10 cellular contexts compared by ENCODE assay signal in the genomic region with DNA sequence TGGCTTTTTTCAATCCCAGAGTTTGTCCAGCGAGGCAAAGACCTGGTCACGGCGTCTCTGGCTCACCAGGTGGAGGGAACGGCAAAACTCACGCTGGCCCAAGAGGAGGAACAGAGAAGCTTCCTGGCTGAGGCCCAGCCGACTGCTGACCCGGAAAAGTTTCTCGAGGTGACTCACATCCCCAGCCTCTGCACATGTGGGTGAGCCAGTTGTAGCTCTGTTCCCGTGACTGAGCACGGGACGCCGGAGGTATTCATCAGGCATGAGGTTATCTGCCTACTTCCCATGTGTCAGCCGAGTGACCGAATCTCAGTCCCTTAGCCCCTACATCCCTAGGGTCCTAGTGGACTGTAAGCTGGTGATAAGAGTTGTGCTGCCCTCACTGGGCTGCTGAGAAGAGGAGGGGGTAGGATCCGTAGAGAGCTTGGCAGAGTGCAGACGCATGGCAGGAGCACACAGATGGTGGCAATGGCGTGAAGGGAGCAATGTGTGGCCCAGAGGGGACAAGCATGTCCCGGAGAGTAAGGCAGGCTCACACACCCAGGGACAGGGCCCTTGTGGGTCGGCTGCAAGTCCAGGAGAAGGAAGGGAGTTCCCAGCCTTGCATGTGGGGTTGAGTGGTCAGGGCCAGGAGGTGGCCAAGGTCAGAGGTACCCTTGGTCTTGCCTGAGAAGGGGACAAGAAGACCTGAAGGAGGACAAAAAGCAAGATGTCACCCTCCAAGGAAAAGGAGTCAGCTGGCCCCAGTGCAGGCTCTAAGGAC. TPM values are rescaled to one million over a fixed set of nuclear protein-coding genes. Genes with fewer than 3 reads are reported as not detected.
A peak's percentile ranks its signal among the peaks of the same experiment; 100 is the strongest.
DNase-seq lines count a peak whose midpoint lies in the region; ATAC-seq and TF ChIP-seq lines count a peak whose summit lies in the region.
"Had no signal": no experiment of that assay in that cellular context is flagged by ENCODE, and none has a peak within 500 bp of the region (broad histone marks: within the 10 kb centered on the region; RNA-seq: fewer than 3 reads in every experiment).

No MANE protein-coding gene starts in this region.

- TF ChIP-seq POLR2A in NB4 (IDR thresholded peaks at IDR 0.05; ENCODE audit: extremely low read depth, insufficient read length), result no peak

- H3K27ac ChIP-seq in mesendoderm (ENCODE audit: low read depth, low read length), result no peak overlapping the region
- H3K27ac ChIP-seq: parathyroid adenoma had no signal

- H4K8ac ChIP-seq in mesendoderm (ENCODE audit: low read depth, low read length), result no peak overlapping the region

- no peak overlapping the region for H3K9ac ChIP-seq in mesendoderm (ENCODE audit: low read length)
- H3K9ac ChIP-seq: parathyroid adenoma had no signal

- no peak overlapping the region for H3K4me3 Mint-ChIP-seq in Calu3 (ENCODE audit: low read depth, unreplicated experiment)

- CTCF ChIA-PET in Calu3 (lab: Charles Lee), result interaction anchor here (0.6 kb wide), 1 partner anchor 33 kb away, joined by 5 read pairs; no protein-coding TSS in a partner anchor

- no peaks in the 10 kb centered on the region for H3K27me3 Mint-ChIP-seq in Calu3 (ENCODE audit: unreplicated experiment)

- H3K23ac ChIP-seq in mesendoderm (ENCODE audit: low read length), result no peak overlapping the region

- ATAC-seq in HG02852 (IDR thresholded peaks at IDR 0.05; ENCODE audit: unreplicated experiment), result no peak
- ATAC-seq in GM19351 (IDR thresholded peaks at IDR 0.05; ENCODE audit: unreplicated experiment), result no peak

- peaks cover 6% of the 10 kb centered on the region for H3K4me1 ChIP-seq in mesendoderm (ENCODE audit: control insufficient read depth, low read depth, low read length)
- H3K4me1 ChIP-seq: parathyroid adenoma had no signal

- H3K9me3 Mint-ChIP-seq in Calu3 (ENCODE audit: low read depth, unreplicated experiment), result peaks cover 8% of the 10 kb centered on the region

- peaks cover 7% of the 10 kb centered on the region for H3K36me3 ChIP-seq in mesendoderm (ENCODE audit: control insufficient read depth, insufficient read depth, low read length)

- H3K18ac ChIP-seq in mesendoderm (ENCODE audit: low read length), result no peak overlapping the region

- H3K4me1 Mint-ChIP-seq in Calu3 (ENCODE audit: low read depth, unreplicated experiment), result no peaks in the 10 kb centered on the region

- no peak overlapping the region for H3K4me3 ChIP-seq in NB4 (ENCODE audit: low read depth, low read length)
- H3K4me3 ChIP-seq in mesendoderm (ENCODE audit: low read length), result no peak overlapping the region

- H2AK5ac ChIP-seq in mesendoderm (ENCODE audit: low read length), result no peak overlapping the region

- no peak overlapping the region for H4K5ac ChIP-seq in mesendoderm (ENCODE audit: low read length)

- H3K4ac ChIP-seq in mesendoderm (ENCODE audit: low read depth, low read length), result no peak overlapping the region

- H2BK5ac ChIP-seq in mesendoderm (ENCODE audit: low read length), result no peak overlapping the region

- intact Hi-C loops in Calu3 (cut with micrococcal nuclease; ENCODE audit: unreplicated experiment), result no loop called here

- no peak overlapping the region for H3K4me2 ChIP-seq in mesendoderm (ENCODE audit: low read length)

- H3K27ac Mint-ChIP-seq in Calu3 (ENCODE audit: unreplicated experiment), result no peak overlapping the region

- no peaks in the 10 kb centered on the region for H3K36me3 Mint-ChIP-seq in Calu3 (ENCODE audit: insufficient read depth, unreplicated experiment)

- no TSS peak for BruUV-seq in Calu3 (replicated peaks; lab: Mats Ljungman, UMichigan)

- no peak for TF ChIP-seq CTCF in Calu3 (IDR thresholded peaks at IDR 0.05; ENCODE audit: unreplicated experiment)
- TF ChIP-seq CTCF in NB4 (IDR thresholded peaks at IDR 0.05; ENCODE audit: low read depth, low read length), result no peak

- no CpG with 5 or more reads among the region's 19 CpGs for whole genome bisulfite sequencing in mesendoderm (ENCODE audit: extremely low coverage, insufficient coverage, low lambda C conversion rate)

- H3K56ac ChIP-seq in mesendoderm (ENCODE audit: low read length), result no peak overlapping the region

- no peaks in the 10 kb centered on the region for H3K79me2 ChIP-seq in mesendoderm (ENCODE audit: control insufficient read depth, insufficient read depth, low read length)
- H3K79me2 ChIP-seq: parathyroid adenoma had no signal

- peak; percentile 18 for DNase-seq in Calu3
- DNase-seq in NB4 (ENCODE audit: low read depth), result peak; percentile 23
- DNase-seq in dedifferentiated amniotic fluid mesenchymal stem cell (ENCODE audit: extremely low spot score), result peak; percentile 47
- peak; percentile 82 for DNase-seq in mesenteric fat pad (ENCODE audit: low spot score)
- no peak for DNase-seq in mesendoderm
- DNase-seq in NCI-H146 (lab: John Stamatoyannopoulos, UW), result no peak
- DNase-seq: activated CD4-positive, alpha-beta T cell treated with anti-CD3 and anti-CD28 coated beads for 48 hours had no signal

- H3K27me3 ChIP-seq in mesendoderm (ENCODE audit: insufficient read depth, low read length, poor library complexity), result no peaks in the 10 kb centered on the region

- H2BK120ac ChIP-seq in mesendoderm (ENCODE audit: low read depth, low read length), result no peak overlapping the region

- no peaks in the 10 kb centered on the region for H3K79me1 ChIP-seq in mesendoderm (ENCODE audit: low read length)

- H2BK15ac ChIP-seq in mesendoderm (replicated peaks; ENCODE audit: low read depth), result no peak overlapping the region

RNA-seq across cellular contexts. Expression of a gene that starts 42.9 kb away (rescaled TPM):
- total RNA-seq in Calu3 (2022), result not detected in 2 replicates
- total RNA-seq in mesenteric fat pad, result 16.6 TPM
- polyA plus RNA-seq in mesendoderm (2013, experiment 1 of 2), result 2.5 TPM
- polyA plus RNA-seq in mesendoderm (2013, experiment 2 of 2), result 2.5 TPM

RNA-seq across cellular contexts. Expression of a gene that starts 45.6 kb away (rescaled TPM):
- total RNA-seq in Calu3 (2022) (not detected in 2 replicates), mesenteric fat pad (4.0 TPM)
- 3.1 TPM for polyA plus RNA-seq in mesendoderm (2013, experiment 1 of 2)
- polyA plus RNA-seq in mesendoderm (2013, experiment 2 of 2), result 2.8 TPM

Comparison
In these comparisons a context has a peak if more than half of its experiments do, and no peak if none do; other contexts are left out.
1. DNase-seq: peak in Calu3 (single experiment), NB4 (single experiment), dedifferentiated amniotic fluid mesenchymal stem cell (single experiment) and mesenteric fat pad (single experiment); none in mesendoderm (single experiment) and NCI-H146 (single experiment).
2. RNA of a gene that starts 42.9 kb away (total RNA-seq): 16.6 TPM in mesenteric fat pad (single experiment); not detected in Calu3; every median in the first group is over 10 times any median in the second.